ENCODE assay signal across 12 cellular contexts in the genomic region with DNA sequence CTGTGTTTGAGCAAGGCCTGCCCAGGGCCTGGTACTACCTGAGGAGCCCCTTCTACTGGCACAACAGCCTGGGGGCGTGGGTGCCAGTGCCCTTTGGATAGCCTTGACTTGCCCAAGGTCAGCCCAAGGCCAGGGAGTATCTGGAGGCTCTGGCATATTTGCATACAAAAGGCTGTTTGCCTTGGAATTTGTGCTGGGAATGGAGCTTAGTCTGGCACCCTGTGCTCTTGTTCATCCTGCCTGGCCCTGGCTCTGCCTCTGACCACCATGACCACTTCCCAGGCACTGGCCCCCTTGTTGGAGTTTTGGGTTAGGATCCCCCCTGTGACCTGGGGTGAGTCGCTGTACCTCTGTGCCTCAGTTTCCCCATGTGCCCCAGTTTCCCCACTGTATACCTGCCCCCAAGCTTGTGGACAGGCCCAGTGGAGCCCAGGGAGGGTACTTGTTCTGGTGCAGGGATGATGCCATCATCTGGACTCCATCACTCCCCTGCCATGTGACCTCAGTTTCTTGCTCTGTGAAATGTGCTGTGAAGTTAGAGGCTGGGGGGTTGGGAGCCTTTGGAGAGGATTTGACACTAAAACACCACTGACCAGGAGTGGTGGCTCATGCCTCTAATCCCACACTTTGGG. TPM values are rescaled to one million over a fixed set of nuclear protein-coding genes. Genes with fewer than 3 reads are reported as not detected.
A peak's percentile ranks its signal among the peaks of the same experiment; 100 is the strongest.
DNase-seq lines count a peak whose midpoint lies in the region; ATAC-seq and TF ChIP-seq lines count a peak whose summit lies in the region.
"Had no signal": no experiment of that assay in that cellular context is flagged by ENCODE, and none has a peak within 500 bp of the region (broad histone marks: within the 10 kb centered on the region; RNA-seq: fewer than 3 reads in every experiment).

No MANE protein-coding gene starts in this region.

- WGBS in thymus: 91% methylated on average over 2 of the region's 2 CpGs

- H3K27ac ChIP-seq in Peyer's patch (peak overlapping the region; percentile 80 to 97 (median 88)), thymus (ENCODE audit: low read depth) (peak overlapping the region; percentile 81), WERI-Rb-1 (no peak overlapping the region)

- H3K4me3 ChIP-seq in Peyer's patch (peak overlapping the region; percentile 62 to 71 (median 64)), thymus (ENCODE audit: low read length) (peak overlapping the region; percentile 71), WERI-Rb-1 (ENCODE audit: low read depth, low read length) (no peak overlapping the region)
- H3K4me3 ChIP-seq: mucosa of descending colon had no signal

- H3K27me3 ChIP-seq in Peyer's patch: no peaks in the 10 kb centered on the region
- H3K27me3 ChIP-seq in thymus (ENCODE audit: control insufficient read depth, insufficient read depth): no peaks in the 10 kb centered on the region
- no peaks in the 10 kb centered on the region for H3K27me3 ChIP-seq in WERI-Rb-1 (ENCODE audit: insufficient read depth, low read depth, severe bottlenecking)

- no peak for ATAC-seq in GM21619 (IDR thresholded peaks at IDR 0.05; ENCODE audit: unreplicated experiment)
- ATAC-seq: mucosa of descending colon had no signal

- H3K36me3 Mint-ChIP-seq in activated T-cell treated with anti-CD3 and anti-CD28 coated beads, Interleukin-2, amount 50 U/mL, for 24 hours (ENCODE audit: low read depth): peaks cover 13% of the 10 kb centered on the region
- H3K36me3 Mint-ChIP-seq in immature natural killer cell: no peaks in the 10 kb centered on the region

- H3K4me1 Mint-ChIP-seq in activated T-cell treated with anti-CD3 and anti-CD28 coated beads, Interleukin-2, amount 50 U/mL, for 24 hours (ENCODE audit: low read depth): peaks cover 67% of the 10 kb centered on the region
- H3K4me1 Mint-ChIP-seq in immature natural killer cell: peaks cover 67 to 74% of the 10 kb centered on the region in 2 donors

- TF ChIP-seq POLR2A in Peyer's patch (IDR thresholded peaks at IDR 0.05): no peak

- no peaks in the 10 kb centered on the region for H3K9me3 Mint-ChIP-seq in activated T-cell treated with anti-CD3 and anti-CD28 coated beads, Interleukin-2, amount 50 U/mL, for 24 hours
- no peaks in the 10 kb centered on the region for H3K9me3 Mint-ChIP-seq in immature natural killer cell

- H3K9me3 ChIP-seq in Peyer's patch (no peaks in the 10 kb centered on the region), thymus (ENCODE audit: control insufficient read depth) (peaks cover 2% of the 10 kb centered on the region), WERI-Rb-1 (ENCODE audit: severe bottlenecking) (no peaks in the 10 kb centered on the region)
- H3K9me3 ChIP-seq: heart right ventricle, mucosa of descending colon had no signal

- H3K27ac Mint-ChIP-seq in activated T-cell treated with anti-CD3 and anti-CD28 coated beads, Interleukin-2, amount 50 U/mL, for 24 hours: peak overlapping the region; percentile 96
- peak overlapping the region in 2 of 6 donors; percentile 55 to 91 for H3K27ac Mint-ChIP-seq in immature natural killer cell

- peaks cover 0 to 60% (median 50%) of the 10 kb centered on the region in 4 donors for H3K4me1 ChIP-seq in Peyer's patch
- peaks cover 55% of the 10 kb centered on the region for H3K4me1 ChIP-seq in thymus (ENCODE audit: control insufficient read depth, insufficient read depth, low read length)

- no peak for DNase-seq in activated T-cell treated with anti-CD3 and anti-CD28 coated beads, Interleukin-2, amount 50 U/mL, for 24 hours
- DNase-seq in activated T-cell treated with anti-CD3 and anti-CD28 coated beads for 4 hours (no peak), Peyer's patch (no peak), immature natural killer cell (no peak), WERI-Rb-1 (no peak), NOMO-1 treated with DMSO at 0.1 percent for 48 hours (lab: John Stamatoyannopoulos, UW; ENCODE audit: unreplicated experiment) (no peak)
- DNase-seq: activated gamma-delta T cell, heart right ventricle, NCI-H69 had no signal

- H3K27me3 Mint-ChIP-seq in activated T-cell treated with anti-CD3 and anti-CD28 coated beads, Interleukin-2, amount 50 U/mL, for 24 hours: no peaks in the 10 kb centered on the region
- H3K27me3 Mint-ChIP-seq in immature natural killer cell (ENCODE audit: low read depth in 3 of 3): peaks cover 27 to 31% (median 28%) of the 10 kb centered on the region in 3 donors

- H3K4me3 Mint-ChIP-seq in activated T-cell treated with anti-CD3 and anti-CD28 coated beads, Interleukin-2, amount 50 U/mL, for 24 hours: peak overlapping the region; percentile 89
- peak overlapping the region; percentile 82 to 91 (median 86) for H3K4me3 Mint-ChIP-seq in immature natural killer cell

- H3K36me3 ChIP-seq in Peyer's patch: no peaks in the 10 kb centered on the region
- H3K36me3 ChIP-seq in thymus (ENCODE audit: control insufficient read depth, insufficient read depth): no peaks in the 10 kb centered on the region
- H3K36me3 ChIP-seq in WERI-Rb-1: no peaks in the 10 kb centered on the region
- H3K36me3 ChIP-seq: heart right ventricle had no signal

- no peak for TF ChIP-seq CTCF in Peyer's patch (IDR thresholded peaks at IDR 0.05)
- no peak for TF ChIP-seq CTCF in WERI-Rb-1 (IDR thresholded peaks at IDR 0.05; ENCODE audit: low read depth, low read length)

RNA-seq across cellular contexts. Expression of gene SUSD3, which starts 1.6 kb away (rescaled TPM):
- 10 to 100 TPM in 1 of 4 donors, 1 to 10 TPM in 3; 5.5 to 21.5 (median 7.9) TPM for total RNA-seq in Peyer's patch
- polyA plus RNA-seq in immature natural killer cell: 1 to 10 TPM in 2 of 3 donors, not detected in 1; 3.5 to 5.2 TPM
- 31.0 TPM for polyA plus RNA-seq in thymus

RNA-seq across cellular contexts. Expression of gene CARD19, which starts 35.9 kb away (rescaled TPM):
- 10 to 100 TPM; 34.7 to 74.4 (median 58.9) TPM for total RNA-seq in Peyer's patch
- polyA plus RNA-seq in immature natural killer cell: 100 to 1,000 TPM in 1 of 3 donors, 10 to 100 TPM in 2; 55.1 to 105 (median 78.8) TPM
- polyA plus RNA-seq in thymus: 24.8 TPM
